Comparison of ENCODE assay signal across 17 cellular contexts in genomic region chr14:62209287-62209899, GRCh38.
A peak's percentile ranks its signal among the peaks of the same experiment; 100 is the strongest.
DNase-seq lines count a peak whose midpoint lies in the region; ATAC-seq and FAIRE-seq lines count a peak whose summit lies in the region.
"Had no signal": no experiment of that assay in that cellular context is flagged by ENCODE, and none has a peak within 500 bp of the region (broad histone marks: within the 10 kb centered on the region; RNA-seq: fewer than 3 reads in every experiment).

No MANE protein-coding gene starts in this region.

- no peaks in the 10 kb centered on the region for H3K27me3 ChIP-seq in adipocyte (replicated peaks; ENCODE audit: control insufficient read depth, insufficient read depth, low read length)
- H3K27me3 ChIP-seq: ascending aorta, stomach had no signal

- peak; percentile 92 for DNase-seq in HCEC 1CT
- DNase-seq in adipocyte (ENCODE audit: low read depth): peak; percentile 62
- DNase-seq in fibroblast of the conjunctiva (ENCODE audit: low read depth): peak; percentile 33
- DNase-seq in activated CD4-positive, alpha-beta T cell treated with anti-CD3 and anti-CD28 coated beads, Interleukin-2, amount 50 U/mL, for 48 hours: no peak
- DNase-seq in urothelium cell line (ENCODE audit: low spot score): no peak
- no peak for DNase-seq in NCI-H1417 (lab: John Stamatoyannopoulos, UW)
- DNase-seq: endodermal cell, hippocampal formation, NCI-H1436, NCI-H69, RPMI8226, stomach had no signal

- no peak for FAIRE-seq in urothelium cell line (lab: Jason Lieb, UNC)
- FAIRE-seq: K562 had no signal

- no peaks in the 10 kb centered on the region for H3K9me3 ChIP-seq in adipocyte (ENCODE audit: control insufficient read depth, low read length)
- H3K9me3 ChIP-seq: ascending aorta had no signal

- ATAC-seq in HG02759 (IDR thresholded peaks at IDR 0.05; ENCODE audit: unreplicated experiment): no peak
- ATAC-seq: K562; left lobe of liver; natural killer cell treated with Interleukin-12 subunit alpha and Interleukin-12 subunit beta and Interleukin-15 and Interleukin-18, amount 100 ng/mL, for 72 hours had no signal

- H3K36me3 ChIP-seq in adipocyte (ENCODE audit: control insufficient read depth, insufficient read depth, low read length, severe bottlenecking): no peaks in the 10 kb centered on the region
- H3K36me3 ChIP-seq: ascending aorta, stomach had no signal

- no peak overlapping the region for H3K4me3 ChIP-seq in adipocyte (ENCODE audit: low read length)
- H3K4me3 ChIP-seq: ascending aorta, K562, stomach had no signal

- H3K4me1 ChIP-seq in adipocyte (ENCODE audit: control insufficient read depth, insufficient read depth, low read length): no peaks in the 10 kb centered on the region
- H3K4me1 ChIP-seq: ascending aorta, stomach had no signal

- no peak overlapping the region for H3K9ac ChIP-seq in adipocyte (ENCODE audit: low read length)

Comparison
In these comparisons a context has a peak if more than half of its experiments do, and no peak if none do; other contexts are left out.
1. DNase-seq: peak in HCEC 1CT (single experiment), adipocyte (single experiment) and fibroblast of the conjunctiva (single experiment); none in activated CD4-positive, alpha-beta T cell treated with anti-CD3 and anti-CD28 coated beads, Interleukin-2, amount 50 U/mL, for 48 hours (0 of 2), urothelium cell line (single experiment) and NCI-H1417 (0 of 3).